In the genomic region with DNA sequence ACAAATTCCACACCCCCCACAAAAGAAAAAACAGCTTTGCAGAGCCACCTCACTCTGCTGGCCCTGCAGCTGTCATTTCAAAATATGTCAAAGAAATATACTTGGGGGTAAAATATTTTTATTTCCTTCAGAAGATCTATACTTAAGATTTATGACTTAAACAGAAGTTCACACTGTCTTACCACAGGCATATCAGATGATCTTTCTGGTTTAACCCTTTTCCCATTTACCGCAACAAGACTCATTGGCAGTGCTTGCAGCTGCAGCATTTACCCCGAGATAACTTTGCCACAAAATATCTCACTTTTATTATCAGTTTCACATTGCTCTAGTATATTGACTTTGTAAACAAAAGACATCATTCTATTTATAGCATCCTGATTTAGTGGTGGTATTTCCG, we compare ENCODE assay signal across 20 cellular contexts. TPM values are rescaled to one million over a fixed set of nuclear protein-coding genes. Genes with fewer than 3 reads are reported as not detected.
DNase-seq lines count a peak whose midpoint lies in the region; ATAC-seq, FAIRE-seq and TF ChIP-seq lines count a peak whose summit lies in the region.
"Had no signal": no experiment of that assay in that cellular context is flagged by ENCODE, and none has a peak within 500 bp of the region (broad histone marks: within the 10 kb centered on the region; RNA-seq: fewer than 3 reads in every experiment).

No MANE protein-coding gene starts in this region.

- no peaks in the 10 kb centered on the region for H3K79me2 ChIP-seq in GM12878 (ENCODE audit: control insufficient read depth, insufficient read depth, low read length)

- no peak for TF ChIP-seq EP300 in GM12878 (IDR thresholded peaks at IDR 0.05; ENCODE audit: borderline replicate concordance in 1 of 2, control insufficient read depth in 1 of 2, low read depth in 2 of 2, low read length in 2 of 2)

- H3K9me3 ChIP-seq in GM12878 (replicated peaks; ENCODE audit: control insufficient read depth, insufficient read depth, low read length), result no peaks in the 10 kb centered on the region
- H3K9me3 ChIP-seq in small intestine (ENCODE audit: control insufficient read depth, low read depth), result no peaks in the 10 kb centered on the region
- H3K9me3 ChIP-seq in breast epithelium, result peaks cover 0 to 3% of the 10 kb centered on the region in 2 donors
- H3K9me3 ChIP-seq: BE2C, SJSA1 had no signal

- TF ChIP-seq POLR2A in GM12878 (IDR thresholded peaks at IDR 0.05; ENCODE audit: low read depth, low read length), result no peak
- TF ChIP-seq POLR2A in breast epithelium (IDR thresholded peaks at IDR 0.05), result no peak

- ATAC-seq in activated naive CD8-positive, alpha-beta T cell treated with anti-CD3 and anti-CD28 coated beads, Interleukin-2, amount 10 ng/mL, durations not matched to agents 7 days and 5 days (ENCODE audit: low read depth), result peak; percentile 64
- no peak for ATAC-seq in GM12878
- ATAC-seq: PC-3 had no signal

- TF ChIP-seq CTCF in LNCaP clone FGC (IDR thresholded peaks at IDR 0.05; ENCODE audit: control insufficient read depth, extremely low read depth, insufficient read depth) (no peak), GM12878 (IDR thresholded peaks at IDR 0.05 in 2 of 3, conservative IDR thresholded peaks at IDR 0.05 in 1 of 3; ENCODE audit: control insufficient read depth in 2 of 3, extremely low read depth in 1 of 3, insufficient read depth in 1 of 3, low read depth in 3 of 3, low read length in 3 of 3) (no peak), breast epithelium (IDR thresholded peaks at IDR 0.05) (no peak)

- no TSS peak for BruUV-seq in GM12878 (replicated peaks; lab: Mats Ljungman, UMichigan)

- H2AFZ ChIP-seq in GM12878 (ENCODE audit: control insufficient read depth, low read depth, low read length), result no peak overlapping the region

- POLR2A ChIA-PET in activated naive CD8-positive, alpha-beta T cell treated with anti-CD3 and anti-CD28 coated beads, Interleukin-2, amount 10 ng/mL, durations not matched to agents 7 days and 5 days (lab: Charles Lee), result no interaction called here
- POLR2A ChIA-PET in GM12878 (lab: Charles Lee), result no interaction called here

- H3K9ac ChIP-seq in GM12878 (ENCODE audit: control insufficient read depth, insufficient read depth, low read length), result no peak overlapping the region

- RAD21 ChIA-PET in GM12878 (lab: Charles Lee; ENCODE audit: unreplicated experiment), result no interaction called here

- H3K27ac Mint-ChIP-seq in activated naive CD8-positive, alpha-beta T cell treated with anti-CD3 and anti-CD28 coated beads, Interleukin-2, amount 10 ng/mL, durations not matched to agents 7 days and 5 days, result no peak overlapping the region
- no peak overlapping the region for H3K27ac Mint-ChIP-seq in activated naive CD8-positive, alpha-beta T cell treated with anti-CD3 and anti-CD28 coated beads for 36 hours

- peaks cover 43% of the 10 kb centered on the region for H3K27me3 Mint-ChIP-seq in activated naive CD8-positive, alpha-beta T cell treated with anti-CD3 and anti-CD28 coated beads, Interleukin-2, amount 10 ng/mL, durations not matched to agents 7 days and 5 days
- no peaks in the 10 kb centered on the region for H3K27me3 Mint-ChIP-seq in activated naive CD8-positive, alpha-beta T cell treated with anti-CD3 and anti-CD28 coated beads for 36 hours

- CTCF ChIA-PET in GM12878 (lab: Yijun Ruan, JAX), result no interaction called here

- H3K36me3 ChIP-seq in GM12878 (ENCODE audit: control insufficient read depth in 2 of 2, insufficient read depth in 2 of 2, low read length in 1 of 2) (no peaks in the 10 kb centered on the region), small intestine (ENCODE audit: control insufficient read depth in 2 of 2, insufficient read depth in 2 of 2, low read length in 2 of 2) (no peaks in the 10 kb centered on the region), breast epithelium (no peaks in the 10 kb centered on the region)
- H3K36me3 ChIP-seq: BE2C, SJSA1 had no signal

- H3K36me3 Mint-ChIP-seq in activated naive CD8-positive, alpha-beta T cell treated with anti-CD3 and anti-CD28 coated beads, Interleukin-2, amount 10 ng/mL, durations not matched to agents 7 days and 5 days, result peaks cover 3% of the 10 kb centered on the region
- no peaks in the 10 kb centered on the region for H3K36me3 Mint-ChIP-seq in activated naive CD8-positive, alpha-beta T cell treated with anti-CD3 and anti-CD28 coated beads for 36 hours
- H3K36me3 Mint-ChIP-seq: CD8-positive, alpha-beta memory T cell had no signal

- 1% methylated on average over 3 of the region's 3 CpGs for WGBS in GM12878 (ENCODE audit: insufficient coverage, insufficient replicate concordance, low lambda C conversion rate, missing lambda C conversion rate)
- 25 to 29% (median 28%) methylated on average over 3 of the region's 3 CpGs for WGBS in small intestine, 3 donors

- FAIRE-seq in GM12878 (lab: Jason Lieb, UNC) (no peak), small intestine (lab: Jason Lieb, UNC) (no peak)

- DNase-seq in activated naive CD8-positive, alpha-beta T cell treated with anti-CD3 and anti-CD28 coated beads, Interleukin-2, amount 10 ng/mL, durations not matched to agents 7 days and 5 days, result no peak
- no peak for DNase-seq in activated naive CD8-positive, alpha-beta T cell treated with anti-CD3 and anti-CD28 coated beads for 36 hours
- peak; percentile 3 for DNase-seq in LNCaP clone FGC (ENCODE audit: low read depth)
- DNase-seq in GM12878 (ENCODE audit: low read depth, low spot score), result no peak
- peak; percentile 11 for DNase-seq in small intestine
- DNase-seq in NCI-H345 treated with DMSO at 0.1 percent for 48 hours (lab: John Stamatoyannopoulos, UW; ENCODE audit: unreplicated experiment), result no peak
- DNase-seq in COR-L47 (lab: John Stamatoyannopoulos, UW), result no peak
- DNase-seq in breast epithelium (ENCODE audit: low spot score in 2 of 2), result no peak
- DNase-seq: ACHN, BE2C, H7, Karpas-422, NCI-H1048, NCI-H146, NCI-H2081 treated with DMSO at 0.1 percent for 48 hours, NCI-H2227 treated with DMSO at 0.1 percent for 48 hours, NCI-H526 treated with DMSO at 0.1 percent for 48 hours, PC-3 had no signal

- H3K27me3 ChIP-seq in GM12878 (replicated peaks in 1 of 2; ENCODE audit: control insufficient read depth in 2 of 2, insufficient read depth in 2 of 2, low read length in 1 of 2) (peaks cover 3 to 5% of the 10 kb centered on the region in 2 experiments; a peak in 3 of 4 replicates), small intestine (ENCODE audit: control insufficient read depth in 2 of 2, insufficient read depth in 2 of 2, low read length in 2 of 2) (no peaks in the 10 kb centered on the region), breast epithelium (no peaks in the 10 kb centered on the region)
- H3K27me3 ChIP-seq: BE2C had no signal

- H3K27ac ChIP-seq in GM12878 (ENCODE audit: control insufficient read depth, insufficient read depth) (no peak overlapping the region), small intestine (ENCODE audit: low read depth in 1 of 2, low read length in 1 of 2) (no peak overlapping the region), breast epithelium (no peak overlapping the region)
- H3K27ac ChIP-seq: SJSA1 had no signal

- no peaks in the 10 kb centered on the region for H3K4me1 ChIP-seq in GM12878 (ENCODE audit: control insufficient read depth, insufficient read depth, low read length)
- H3K4me1 ChIP-seq in small intestine (ENCODE audit: control insufficient read depth in 2 of 2, insufficient read depth in 1 of 2, low read depth in 1 of 2, low read length in 1 of 2), result no peaks in the 10 kb centered on the region
- no peaks in the 10 kb centered on the region for H3K4me1 ChIP-seq in breast epithelium
- H3K4me1 ChIP-seq: BE2C, SJSA1 had no signal

- intact Hi-C loops in GM12878 (cut with micrococcal nuclease; ENCODE audit: unreplicated experiment) (no loop called here), breast epithelium (cut with DNase I; ENCODE audit: low total_unique reads) (no loop called here)

- no peak for TF ChIP-seq RAD21 in GM12878 (IDR thresholded peaks at IDR 0.05; ENCODE audit: insufficient read depth, low read depth, low read length)

- no peak overlapping the region for H3K4me3 ChIP-seq in LNCaP clone FGC (ENCODE audit: low read depth, low read length)
- H3K4me3 ChIP-seq in GM12878, result no peak overlapping the region
- no peak overlapping the region for H3K4me3 ChIP-seq in small intestine (ENCODE audit: low read depth in 1 of 2, low read length in 2 of 2)
- no peak overlapping the region for H3K4me3 ChIP-seq in breast epithelium
- H3K4me3 ChIP-seq: SJSA1 had no signal

- H3K4me2 ChIP-seq in GM12878 (ENCODE audit: control insufficient read depth, insufficient read depth), result no peak overlapping the region

- peaks cover 19% of the 10 kb centered on the region for H3K4me1 Mint-ChIP-seq in activated naive CD8-positive, alpha-beta T cell treated with anti-CD3 and anti-CD28 coated beads, Interleukin-2, amount 10 ng/mL, durations not matched to agents 7 days and 5 days
- H3K4me1 Mint-ChIP-seq in activated naive CD8-positive, alpha-beta T cell treated with anti-CD3 and anti-CD28 coated beads for 36 hours, result peaks cover 14% of the 10 kb centered on the region

- no peaks in the 10 kb centered on the region for H3K9me3 Mint-ChIP-seq in activated naive CD8-positive, alpha-beta T cell treated with anti-CD3 and anti-CD28 coated beads, Interleukin-2, amount 10 ng/mL, durations not matched to agents 7 days and 5 days
- no peaks in the 10 kb centered on the region for H3K9me3 Mint-ChIP-seq in activated naive CD8-positive, alpha-beta T cell treated with anti-CD3 and anti-CD28 coated beads for 36 hours

- H4K20me1 ChIP-seq in GM12878 (ENCODE audit: control insufficient read depth, insufficient read depth), result no peaks in the 10 kb centered on the region

- in situ Hi-C loops in GM12878 (cut with MboI), result no loop called here

- H3K4me3 Mint-ChIP-seq in activated naive CD8-positive, alpha-beta T cell treated with anti-CD3 and anti-CD28 coated beads, Interleukin-2, amount 10 ng/mL, durations not matched to agents 7 days and 5 days, result peak overlapping the region; percentile 47
- no peak overlapping the region for H3K4me3 Mint-ChIP-seq in activated naive CD8-positive, alpha-beta T cell treated with anti-CD3 and anti-CD28 coated beads for 36 hours

- SMC1A ChIA-PET in GM12878 (lab: Charles Lee; ENCODE audit: uncharacterized antibody, unreplicated experiment), result no interaction called here

RNA-seq across cellular contexts. Expression of a gene that starts 21.6 kb away (rescaled TPM):
- not detected for total RNA-seq in activated naive CD8-positive, alpha-beta T cell treated with anti-CD3 and anti-CD28 coated beads, Interleukin-2, amount 10 ng/mL, durations not matched to agents 7 days and 5 days
- not detected for total RNA-seq in activated naive CD8-positive, alpha-beta T cell treated with anti-CD3 and anti-CD28 coated beads for 36 hours
- total RNA-seq in GM12878 (2013; cell fraction: nucleolus; rRNA removed), result not detected in 2 replicates
- total RNA-seq in GM12878 (2014; rRNA removed) (not detected in 2 replicates), GM12878 (2014; rRNA removed; fragmentation: Illumina TruSeq; extraction: Trizol) (not detected in 2 replicates), GM12878 (2021) (not detected in 2 replicates), breast epithelium (not detected)
- polyA plus RNA-seq in GM12878 (2011; ENCODE audit: low read depth), result not detected
- polyA plus RNA-seq in GM12878 (2011; rRNA removed) (not detected in 2 replicates), GM12878 (2014; fragmentation: Illumina TruSeq; extraction: Trizol) (not detected in 2 replicates), GM12878 (2014; fragmentation: Nextera tagmentation; extraction: Ambion mirVana) (not detected), GM12878 (2014; rRNA removed) (not detected in 2 replicates), GM12878 (2016; fragmentation: Nextera tagmentation; extraction: Ambion mirVana) (not detected), small intestine (not detected)
- not detected in 2 replicates for polyA plus RNA-seq in GM12878 (2011; cell fraction: cytosol; rRNA removed)
- polyA plus RNA-seq in GM12878 (2011; cell fraction: nucleus; rRNA removed), result not detected in 2 replicates
- not detected in 2 replicates for polyA plus RNA-seq in GM12878 (2012)
- polyA minus RNA-seq in GM12878 (2011; rRNA and poly(A)+ RNA removed), result not detected in 2 replicates
- polyA minus RNA-seq in GM12878 (2011; cell fraction: cytosol; rRNA and poly(A)+ RNA removed), result not detected in 2 replicates
- polyA minus RNA-seq in GM12878 (2011; cell fraction: nucleus; rRNA and poly(A)+ RNA removed), result not detected in 2 replicates
- total RNA-seq: CD8-positive, alpha-beta memory T cell; H7; PC-3; SJSA1 had no signal
- polyA plus RNA-seq: CD8-positive, alpha-beta memory T cell had no signal

Comparison
In these comparisons a context has a peak if more than half of its experiments do, and no peak if none do; other contexts are left out.
1. DNase-seq: peak in LNCaP clone FGC (single experiment) and small intestine (single experiment); none in activated naive CD8-positive, alpha-beta T cell treated with anti-CD3 and anti-CD28 coated beads, Interleukin-2, amount 10 ng/mL, durations not matched to agents 7 days and 5 days (single experiment), activated naive CD8-positive, alpha-beta T cell treated with anti-CD3 and anti-CD28 coated beads for 36 hours (single experiment), GM12878 (single experiment), NCI-H345 treated with DMSO at 0.1 percent for 48 hours (single experiment), COR-L47 (single experiment) and breast epithelium (0 of 2).